ENCODE assay signal across 1 cellular context in the genomic region with DNA sequence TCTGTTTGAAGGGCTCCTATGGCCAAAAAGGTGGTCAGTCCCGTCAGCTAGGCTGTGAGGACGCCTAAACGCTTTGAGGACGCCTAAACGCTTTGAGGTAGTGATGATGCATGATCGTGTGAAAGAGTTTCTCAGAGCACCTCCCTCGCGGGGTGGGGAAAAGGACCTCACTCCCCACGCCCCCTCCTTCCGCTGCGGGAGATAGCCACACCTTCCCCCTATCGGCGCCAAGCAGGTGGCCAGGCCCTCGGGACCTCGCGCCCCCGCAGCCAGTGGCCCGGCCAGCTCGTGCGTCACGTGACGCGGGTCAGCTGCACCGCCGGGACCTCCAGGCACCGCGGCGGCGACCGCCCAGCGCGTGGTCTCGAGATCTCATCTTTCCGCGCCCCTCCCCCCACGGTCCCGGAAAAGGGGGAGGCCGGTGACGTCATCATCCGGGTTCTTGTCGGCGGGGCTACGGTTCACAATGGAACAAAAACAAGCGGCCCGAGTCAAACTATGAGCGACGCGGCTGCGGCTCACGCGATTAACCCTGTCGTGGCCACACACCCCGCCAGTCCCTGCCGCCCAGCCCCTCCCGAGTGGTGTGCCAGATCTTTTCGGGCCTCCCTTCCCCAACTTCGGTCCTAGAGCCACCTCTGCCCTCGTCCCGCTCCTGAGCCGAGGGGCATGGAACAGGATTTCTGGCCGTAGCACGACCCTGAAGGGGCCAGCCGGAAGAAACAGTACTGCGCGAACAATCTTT.
A peak's percentile ranks its signal among the peaks of the same experiment; 100 is the strongest.
TF ChIP-seq lines count a peak whose summit lies in the region.

No MANE protein-coding gene starts in this region.

TF ChIP-seq in GM12878, 131 proteins besides CTCF, POLR2A, EP300 and RAD21 (continued from another document and continues in another):
- TF ChIP-seq ZBTB40 (IDR thresholded peaks at IDR 0.05; ENCODE audit: borderline replicate concordance) (peak; percentile 40; the same call in 1 of the 2 replicates), ETV6 (conservative IDR thresholded peaks at IDR 0.05 in 1 of 2, IDR thresholded peaks at IDR 0.05 in 1 of 2; ENCODE audit: borderline replicate concordance in 1 of 2, low read depth in 1 of 2) (peak in 1 of 2 experiments; percentile 59; a peak in 3 of 4 replicates), SMAD1 (IDR thresholded peaks at IDR 0.05; ENCODE audit: low read depth, partially characterized antibody) (no peak), CBX5 (IDR thresholded peaks at IDR 0.05; ENCODE audit: low read depth) (peak; percentile 62), ZNF24 (IDR thresholded peaks at IDR 0.05) (peak; percentile 44; the same call in 1 of the 2 replicates), KDM1A (IDR thresholded peaks at IDR 0.05; ENCODE audit: borderline replicate concordance) (no peak), BHLHE40 (IDR thresholded peaks at IDR 0.05; ENCODE audit: borderline replicate concordance in 1 of 2, low read depth in 2 of 2, low read length in 1 of 2) (peak; percentile 98 to 100), TAF1 (IDR thresholded peaks at IDR 0.05; ENCODE audit: borderline replicate concordance, low read depth, low read length) (peak; percentile 62; the same call in 1 of the 2 replicates), SREBF2 (IDR thresholded peaks at IDR 0.05; ENCODE audit: low read length) (0 out of 2 replicates have a peak, but pooled peaks have one; percentile 10), NBN (IDR thresholded peaks at IDR 0.05) (peak; percentile 100), SMC3 (IDR thresholded peaks at IDR 0.05; ENCODE audit: borderline replicate concordance, low read length) (no peak), SRF (IDR thresholded peaks at IDR 0.05; ENCODE audit: low read depth in 2 of 2, low read length in 2 of 2) (no peak), BMI1 (IDR thresholded peaks at IDR 0.05; ENCODE audit: borderline replicate concordance) (no peak), ASH2L (IDR thresholded peaks at IDR 0.05; ENCODE audit: borderline replicate concordance, low read depth) (peak; percentile 74; the same call in 1 of the 2 replicates), STAT1 (conservative IDR thresholded peaks at IDR 0.05) (no peak; the same call in 1 of the 2 replicates), JUNB (IDR thresholded peaks at IDR 0.05) (no peak), LARP7 (IDR thresholded peaks at IDR 0.05) (peak; percentile 89), ATF2 (IDR thresholded peaks at IDR 0.05; ENCODE audit: low read length) (peak; percentile 98), ZNF274 (IDR thresholded peaks at IDR 0.05; ENCODE audit: insufficient read depth, insufficient read length) (no peak), CHD2 (IDR thresholded peaks at IDR 0.05; ENCODE audit: borderline replicate concordance, low read depth, low read length) (peak; percentile 92), NR2C2 (IDR thresholded peaks at IDR 0.05; ENCODE audit: borderline replicate concordance, control insufficient read depth, insufficient read length, low read depth) (no peak), WRNIP1 (IDR thresholded peaks at IDR 0.05; ENCODE audit: borderline replicate concordance, low read depth, low read length) (peak; percentile 20; the same call in 1 of the 2 replicates), SUPT20H (IDR thresholded peaks at IDR 0.05; ENCODE audit: borderline replicate concordance, control insufficient read depth, low read depth, low read length) (no peak), SUZ12 (IDR thresholded peaks at IDR 0.05; ENCODE audit: unreplicated experiment) (no peak), IKZF2 (IDR thresholded peaks at IDR 0.05) (peak in 1 of 2 experiments; percentile 80; a peak in 3 of 4 replicates), RBBP5 (conservative IDR thresholded peaks at IDR 0.05) (peak; percentile 56; the same call in 1 of the 2 replicates), NFYA (IDR thresholded peaks at IDR 0.05; ENCODE audit: borderline replicate concordance, low read depth, low read length) (no peak), MTA3 (IDR thresholded peaks at IDR 0.05; ENCODE audit: borderline replicate concordance, low read length) (no peak; the same call in 1 of the 2 replicates), PAX8 (IDR thresholded peaks at IDR 0.05) (no peak), PML (IDR thresholded peaks at IDR 0.05; ENCODE audit: low read length) (peak; percentile 55; the same call in 1 of the 2 replicates), RB1 (IDR thresholded peaks at IDR 0.05; ENCODE audit: borderline replicate concordance) (peak; percentile 69; the same call in 1 of the 2 replicates), MYB (IDR thresholded peaks at IDR 0.05; ENCODE audit: borderline replicate concordance, low read depth, low read length) (no peak), BCLAF1 (IDR thresholded peaks at IDR 0.05) (no peak), FOXM1 (IDR thresholded peaks at IDR 0.05; ENCODE audit: low read depth, low read length) (peak; percentile 75; the same call in 1 of the 2 replicates)
- TF ChIP-seq, protein P1, sequence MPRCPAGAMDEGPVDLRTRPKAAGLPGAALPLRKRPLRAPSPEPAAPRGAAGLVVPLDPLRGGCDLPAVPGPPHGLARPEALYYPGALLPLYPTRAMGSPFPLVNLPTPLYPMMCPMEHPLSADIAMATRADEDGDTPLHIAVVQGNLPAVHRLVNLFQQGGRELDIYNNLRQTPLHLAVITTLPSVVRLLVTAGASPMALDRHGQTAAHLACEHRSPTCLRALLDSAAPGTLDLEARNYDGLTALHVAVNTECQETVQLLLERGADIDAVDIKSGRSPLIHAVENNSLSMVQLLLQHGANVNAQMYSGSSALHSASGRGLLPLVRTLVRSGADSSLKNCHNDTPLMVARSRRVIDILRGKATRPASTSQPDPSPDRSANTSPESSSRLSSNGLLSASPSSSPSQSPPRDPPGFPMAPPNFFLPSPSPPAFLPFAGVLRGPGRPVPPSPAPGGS (IDR thresholded peaks at IDR 0.05; ENCODE audit: borderline replicate concordance, insufficient read depth, low read depth, low read length, poor library complexity, severe bottlenecking): peak; percentile 41
- TF ChIP-seq, protein P2, sequence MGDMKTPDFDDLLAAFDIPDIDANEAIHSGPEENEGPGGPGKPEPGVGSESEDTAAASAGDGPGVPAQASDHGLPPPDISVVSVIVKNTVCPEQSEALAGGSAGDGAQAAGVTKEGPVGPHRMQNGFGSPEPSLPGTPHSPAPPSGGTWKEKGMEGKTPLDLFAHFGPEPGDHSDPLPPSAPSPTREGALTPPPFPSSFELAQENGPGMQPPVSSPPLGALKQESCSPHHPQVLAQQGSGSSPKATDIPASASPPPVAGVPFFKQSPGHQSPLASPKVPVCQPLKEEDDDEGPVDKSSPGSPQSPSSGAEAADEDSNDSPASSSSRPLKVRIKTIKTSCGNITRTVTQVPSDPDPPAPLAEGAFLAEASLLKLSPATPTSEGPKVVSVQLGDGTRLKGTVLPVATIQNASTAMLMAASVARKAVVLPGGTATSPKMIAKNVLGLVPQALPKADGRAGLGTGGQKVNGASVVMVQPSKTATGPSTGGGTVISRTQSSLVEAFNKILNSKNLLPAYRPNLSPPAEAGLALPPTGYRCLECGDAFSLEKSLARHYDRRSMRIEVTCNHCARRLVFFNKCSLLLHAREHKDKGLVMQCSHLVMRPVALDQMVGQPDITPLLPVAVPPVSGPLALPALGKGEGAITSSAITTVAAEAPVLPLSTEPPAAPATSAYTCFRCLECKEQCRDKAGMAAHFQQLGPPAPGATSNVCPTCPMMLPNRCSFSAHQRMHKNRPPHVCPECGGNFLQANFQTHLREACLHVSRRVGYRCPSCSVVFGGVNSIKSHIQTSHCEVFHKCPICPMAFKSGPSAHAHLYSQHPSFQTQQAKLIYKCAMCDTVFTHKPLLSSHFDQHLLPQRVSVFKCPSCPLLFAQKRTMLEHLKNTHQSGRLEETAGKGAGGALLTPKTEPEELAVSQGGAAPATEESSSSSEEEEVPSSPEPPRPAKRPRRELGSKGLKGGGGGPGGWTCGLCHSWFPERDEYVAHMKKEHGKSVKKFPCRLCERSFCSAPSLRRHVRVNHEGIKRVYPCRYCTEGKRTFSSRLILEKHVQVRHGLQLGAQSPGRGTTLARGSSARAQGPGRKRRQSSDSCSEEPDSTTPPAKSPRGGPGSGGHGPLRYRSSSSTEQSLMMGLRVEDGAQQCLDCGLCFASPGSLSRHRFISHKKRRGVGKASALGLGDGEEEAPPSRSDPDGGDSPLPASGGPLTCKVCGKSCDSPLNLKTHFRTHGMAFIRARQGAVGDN (IDR thresholded peaks at IDR 0.05): peak; percentile 64; the same call in 1 of the 2 replicates
- TF ChIP-seq, protein P3, sequence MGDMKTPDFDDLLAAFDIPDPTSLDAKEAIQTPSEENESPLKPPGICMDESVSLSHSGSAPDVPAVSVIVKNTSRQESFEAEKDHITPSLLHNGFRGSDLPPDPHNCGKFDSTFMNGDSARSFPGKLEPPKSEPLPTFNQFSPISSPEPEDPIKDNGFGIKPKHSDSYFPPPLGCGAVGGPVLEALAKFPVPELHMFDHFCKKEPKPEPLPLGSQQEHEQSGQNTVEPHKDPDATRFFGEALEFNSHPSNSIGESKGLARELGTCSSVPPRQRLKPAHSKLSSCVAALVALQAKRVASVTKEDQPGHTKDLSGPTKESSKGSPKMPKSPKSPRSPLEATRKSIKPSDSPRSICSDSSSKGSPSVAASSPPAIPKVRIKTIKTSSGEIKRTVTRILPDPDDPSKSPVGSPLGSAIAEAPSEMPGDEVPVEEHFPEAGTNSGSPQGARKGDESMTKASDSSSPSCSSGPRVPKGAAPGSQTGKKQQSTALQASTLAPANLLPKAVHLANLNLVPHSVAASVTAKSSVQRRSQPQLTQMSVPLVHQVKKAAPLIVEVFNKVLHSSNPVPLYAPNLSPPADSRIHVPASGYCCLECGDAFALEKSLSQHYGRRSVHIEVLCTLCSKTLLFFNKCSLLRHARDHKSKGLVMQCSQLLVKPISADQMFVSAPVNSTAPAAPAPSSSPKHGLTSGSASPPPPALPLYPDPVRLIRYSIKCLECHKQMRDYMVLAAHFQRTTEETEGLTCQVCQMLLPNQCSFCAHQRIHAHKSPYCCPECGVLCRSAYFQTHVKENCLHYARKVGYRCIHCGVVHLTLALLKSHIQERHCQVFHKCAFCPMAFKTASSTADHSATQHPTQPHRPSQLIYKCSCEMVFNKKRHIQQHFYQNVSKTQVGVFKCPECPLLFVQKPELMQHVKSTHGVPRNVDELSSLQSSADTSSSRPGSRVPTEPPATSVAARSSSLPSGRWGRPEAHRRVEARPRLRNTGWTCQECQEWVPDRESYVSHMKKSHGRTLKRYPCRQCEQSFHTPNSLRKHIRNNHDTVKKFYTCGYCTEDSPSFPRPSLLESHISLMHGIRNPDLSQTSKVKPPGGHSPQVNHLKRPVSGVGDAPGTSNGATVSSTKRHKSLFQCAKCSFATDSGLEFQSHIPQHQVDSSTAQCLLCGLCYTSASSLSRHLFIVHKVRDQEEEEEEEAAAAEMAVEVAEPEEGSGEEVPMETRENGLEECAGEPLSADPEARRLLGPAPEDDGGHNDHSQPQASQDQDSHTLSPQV (IDR thresholded peaks at IDR 0.05): peak; percentile 73; the same call in 1 of the 2 replicates
- TF ChIP-seq, protein P4, sequence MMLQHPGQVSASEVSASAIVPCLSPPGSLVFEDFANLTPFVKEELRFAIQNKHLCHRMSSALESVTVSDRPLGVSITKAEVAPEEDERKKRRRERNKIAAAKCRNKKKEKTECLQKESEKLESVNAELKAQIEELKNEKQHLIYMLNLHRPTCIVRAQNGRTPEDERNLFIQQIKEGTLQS (IDR thresholded peaks at IDR 0.05; ENCODE audit: borderline replicate concordance, extremely low read depth, low read depth, low read length): peak; percentile 85
